21 cellular contexts compared by ENCODE assay signal in genomic region chr3:181615666-181616065, GRCh38.
"Had no signal": no experiment of that assay in that cellular context is flagged by ENCODE, and none has a peak within 500 bp of the region (broad histone marks: within the 10 kb centered on the region; RNA-seq: fewer than 3 reads in every experiment).

No MANE protein-coding gene starts in this region.

- FAIRE-seq: endometrium, kidney, small intestine had no signal

- H3K9me3 ChIP-seq: esophagus muscularis mucosa, gastrocnemius medialis, suprapubic skin, tibial artery, upper lobe of right lung had no signal

- H3K27me3 ChIP-seq: esophagus muscularis mucosa, gastrocnemius medialis, suprapubic skin, tibial artery, upper lobe of right lung had no signal

- H3K4me3 ChIP-seq: coronary artery, esophagus muscularis mucosa, gastrocnemius medialis, lung, suprapubic skin, tibial artery, upper lobe of right lung had no signal

- H3K4me1 ChIP-seq: suprapubic skin, tibial artery, upper lobe of right lung had no signal

- DNase-seq: central memory CD4-positive, alpha-beta T cell; effector CD8-positive, alpha-beta T cell; gastrocnemius medialis; glutamatergic neuron; immature natural killer cell; kidney; left colon; left ventricle myocardium superior; naive thymus-derived CD4-positive, alpha-beta T cell; nephron progenitor cell; right cardiac atrium; small intestine; stimulated activated CD4-positive, alpha-beta T cell treated with anti-CD3 and anti-CD28 coated beads, Interleukin-12 subunit alpha, Interleukin-12 subunit beta, amount 100 ng/mL, for 4 hours; stimulated activated naive CD4-positive, alpha-beta T cell treated with Interleukin-2 at 50 U/mL for 16 hours; tibial artery; upper lobe of right lung had no signal

- H3K36me3 ChIP-seq: esophagus muscularis mucosa, gastrocnemius medialis, suprapubic skin, tibial artery, upper lobe of right lung had no signal

- H3K27ac ChIP-seq: coronary artery, esophagus muscularis mucosa, gastrocnemius medialis, suprapubic skin, tibial artery, upper lobe of right lung had no signal

- ATAC-seq: gastrocnemius medialis; left colon; left ventricle myocardium superior; naive thymus-derived CD4-positive, alpha-beta T cell; right cardiac atrium; upper lobe of right lung had no signal
